In genomic region chr11:78420255-78420764, GRCh38 we compare ENCODE assay signal across 2 cellular contexts.
A peak's percentile ranks its signal among the peaks of the same experiment; 100 is the strongest.
TF ChIP-seq lines count a peak whose summit lies in the region.

No MANE protein-coding gene starts in this region.

TF ChIP-seq in IMR-90, 13 proteins besides CTCF, POLR2A, EP300 and RAD21:
- TF ChIP-seq MAZ (IDR thresholded peaks at IDR 0.05; ENCODE audit: borderline replicate concordance, low read depth, low read length): peak; percentile 18; the same call in 1 of the 2 replicates
- no peak for TF ChIP-seq CHD1 (IDR thresholded peaks at IDR 0.05; ENCODE audit: low read depth, low read length)
- peak; percentile 33; the same call in 1 of the 2 replicates for TF ChIP-seq SMC3 (IDR thresholded peaks at IDR 0.05; ENCODE audit: low read depth, low read length)

TF ChIP-seq in SK-N-SH, 30 proteins besides CTCF, POLR2A, EP300 and RAD21:
- TF ChIP-seq JUND (IDR thresholded peaks at IDR 0.05) (peak; percentile 13; the same call in 1 of the 2 replicates), SMC3 (IDR thresholded peaks at IDR 0.05; ENCODE audit: low read depth, low read length) (peak; percentile 49), GABPA (IDR thresholded peaks at IDR 0.05; ENCODE audit: low read depth) (no peak), FOSL2 (IDR thresholded peaks at IDR 0.05; ENCODE audit: borderline replicate concordance, low read depth) (peak; percentile 5; the same call in 1 of the 2 replicates), NRF1 (IDR thresholded peaks at IDR 0.05; ENCODE audit: low read depth, low read length) (no peak), RFX5 (IDR thresholded peaks at IDR 0.05; ENCODE audit: low read length) (no peak), REST (IDR thresholded peaks at IDR 0.05; ENCODE audit: low read depth, low read length) (no peak), FOXM1 (IDR thresholded peaks at IDR 0.05; ENCODE audit: low read depth) (0 out of 2 replicates have a peak, but pooled peaks have one; percentile 15), MAX (IDR thresholded peaks at IDR 0.05; ENCODE audit: low read depth) (0 out of 2 replicates have a peak, but pooled peaks have one; percentile 33)
- TF ChIP-seq, protein P1, sequence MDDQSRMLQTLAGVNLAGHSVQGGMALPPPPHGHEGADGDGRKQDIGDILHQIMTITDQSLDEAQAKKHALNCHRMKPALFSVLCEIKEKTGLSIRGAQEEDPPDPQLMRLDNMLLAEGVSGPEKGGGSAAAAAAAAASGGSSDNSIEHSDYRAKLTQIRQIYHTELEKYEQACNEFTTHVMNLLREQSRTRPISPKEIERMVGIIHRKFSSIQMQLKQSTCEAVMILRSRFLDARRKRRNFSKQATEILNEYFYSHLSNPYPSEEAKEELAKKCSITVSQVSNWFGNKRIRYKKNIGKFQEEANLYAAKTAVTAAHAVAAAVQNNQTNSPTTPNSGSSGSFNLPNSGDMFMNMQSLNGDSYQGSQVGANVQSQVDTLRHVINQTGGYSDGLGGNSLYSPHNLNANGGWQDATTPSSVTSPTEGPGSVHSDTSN (IDR thresholded peaks at IDR 0.05): peak; percentile 36; the same call in 1 of the 2 replicates
- TF ChIP-seq, protein P2, sequence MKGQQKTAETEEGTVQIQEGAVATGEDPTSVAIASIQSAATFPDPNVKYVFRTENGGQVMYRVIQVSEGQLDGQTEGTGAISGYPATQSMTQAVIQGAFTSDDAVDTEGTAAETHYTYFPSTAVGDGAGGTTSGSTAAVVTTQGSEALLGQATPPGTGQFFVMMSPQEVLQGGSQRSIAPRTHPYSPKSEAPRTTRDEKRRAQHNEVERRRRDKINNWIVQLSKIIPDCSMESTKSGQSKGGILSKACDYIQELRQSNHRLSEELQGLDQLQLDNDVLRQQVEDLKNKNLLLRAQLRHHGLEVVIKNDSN (IDR thresholded peaks at IDR 0.05; ENCODE audit: borderline replicate concordance, low read depth): no peak
- TF ChIP-seq, protein P3, sequence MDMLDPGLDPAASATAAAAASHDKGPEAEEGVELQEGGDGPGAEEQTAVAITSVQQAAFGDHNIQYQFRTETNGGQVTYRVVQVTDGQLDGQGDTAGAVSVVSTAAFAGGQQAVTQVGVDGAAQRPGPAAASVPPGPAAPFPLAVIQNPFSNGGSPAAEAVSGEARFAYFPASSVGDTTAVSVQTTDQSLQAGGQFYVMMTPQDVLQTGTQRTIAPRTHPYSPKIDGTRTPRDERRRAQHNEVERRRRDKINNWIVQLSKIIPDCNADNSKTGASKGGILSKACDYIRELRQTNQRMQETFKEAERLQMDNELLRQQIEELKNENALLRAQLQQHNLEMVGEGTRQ (IDR thresholded peaks at IDR 0.05; ENCODE audit: borderline replicate concordance, low read depth, low read length): no peak
